ENCODE assay signal across 12 cellular contexts in the genomic region with DNA sequence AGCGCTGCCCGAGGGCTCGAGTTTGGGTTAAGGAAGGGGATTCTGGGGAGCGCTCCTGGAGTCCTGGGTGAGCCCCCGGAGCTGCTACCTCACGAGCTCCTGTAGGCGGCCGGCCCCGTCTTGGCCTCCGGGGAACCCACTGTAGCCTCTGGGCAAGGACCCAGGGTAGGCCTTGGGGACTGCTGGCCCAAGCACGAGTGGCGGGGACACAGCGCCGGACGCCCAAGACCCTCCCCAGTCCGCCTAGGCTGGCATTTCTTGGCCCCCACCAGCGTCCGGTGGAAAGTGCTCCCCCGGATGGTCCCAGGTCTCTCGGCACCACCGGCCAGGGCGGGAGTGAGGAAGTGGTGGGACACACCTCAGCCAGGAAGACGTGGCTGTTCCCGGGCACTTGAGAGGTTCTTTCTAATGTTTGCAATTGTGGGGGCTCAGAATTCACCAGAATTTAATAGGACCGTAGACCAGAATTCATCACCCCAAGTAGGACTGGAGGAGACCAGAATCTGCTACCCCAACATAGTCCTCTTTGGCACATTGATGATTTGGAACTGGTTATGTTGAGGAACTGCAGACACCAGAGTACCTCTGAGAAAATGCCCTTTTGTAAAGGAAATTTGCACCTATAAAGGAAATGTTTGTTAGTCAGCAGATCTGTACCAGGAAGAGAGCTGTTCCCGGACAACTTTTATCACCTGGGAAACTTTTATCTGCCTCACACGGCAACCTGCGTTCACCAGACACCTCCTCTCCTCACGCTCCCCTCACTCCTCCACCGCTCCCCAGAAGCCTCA.
DNase-seq lines count a peak whose midpoint lies in the region; ATAC-seq and TF ChIP-seq lines count a peak whose summit lies in the region.
"Had no signal": no experiment of that assay in that cellular context is flagged by ENCODE, and none has a peak within 500 bp of the region (broad histone marks: within the 10 kb centered on the region; RNA-seq: fewer than 3 reads in every experiment).

No MANE protein-coding gene starts in this region.

- no peaks in the 10 kb centered on the region for H3K36me3 Mint-ChIP-seq in nephron progenitor cell (ENCODE audit: low read depth)

- ATAC-seq in HG02678 (IDR thresholded peaks at IDR 0.05; ENCODE audit: unreplicated experiment) (no peak), HG02938 (IDR thresholded peaks at IDR 0.05; ENCODE audit: unreplicated experiment) (no peak), GM21737 (IDR thresholded peaks at IDR 0.05; ENCODE audit: unreplicated experiment) (no peak)
- ATAC-seq: HCT116 had no signal

- H3K27ac Mint-ChIP-seq in nephron progenitor cell, result no peak overlapping the region

- no peak for DNase-seq in nephron progenitor cell
- DNase-seq in NCI-H526 treated with DMSO at 0.1 percent for 48 hours (lab: John Stamatoyannopoulos, UW), result no peak
- DNase-seq: adrenal gland; effector CD4-positive, alpha-beta T cell had no signal

- H3K4me3 ChIP-seq in iPS-11a (ENCODE audit: low read depth, low read length), result peak overlapping the region; percentile 47
- H3K4me3 ChIP-seq: adrenal gland, SJSA1 had no signal

- H3K27ac ChIP-seq in 22Rv1 (0 out of 2 replicates have a peak overlapping the region, but pooled peaks have one; percentile 58), VCaP (peak overlapping the region; percentile 100)
- H3K27ac ChIP-seq: adrenal gland, SJSA1 had no signal

- H3K4me1 Mint-ChIP-seq in nephron progenitor cell, result peaks cover 29% of the 10 kb centered on the region

- peak overlapping the region; percentile 33 for H3K4me3 Mint-ChIP-seq in nephron progenitor cell

- H3K27me3 Mint-ChIP-seq in nephron progenitor cell (ENCODE audit: low read depth, poor library complexity), result peaks cover 66% of the 10 kb centered on the region

- TF ChIP-seq CTCF in 22Rv1 (IDR thresholded peaks at IDR 0.05) (no peak), VCaP (conservative IDR thresholded peaks at IDR 0.05) (no peak), nephron progenitor cell (IDR thresholded peaks at IDR 0.05) (no peak)

- H3K9me3 Mint-ChIP-seq in nephron progenitor cell, result no peaks in the 10 kb centered on the region
